ENCODE assay signal across 15 cellular contexts in the genomic region with DNA sequence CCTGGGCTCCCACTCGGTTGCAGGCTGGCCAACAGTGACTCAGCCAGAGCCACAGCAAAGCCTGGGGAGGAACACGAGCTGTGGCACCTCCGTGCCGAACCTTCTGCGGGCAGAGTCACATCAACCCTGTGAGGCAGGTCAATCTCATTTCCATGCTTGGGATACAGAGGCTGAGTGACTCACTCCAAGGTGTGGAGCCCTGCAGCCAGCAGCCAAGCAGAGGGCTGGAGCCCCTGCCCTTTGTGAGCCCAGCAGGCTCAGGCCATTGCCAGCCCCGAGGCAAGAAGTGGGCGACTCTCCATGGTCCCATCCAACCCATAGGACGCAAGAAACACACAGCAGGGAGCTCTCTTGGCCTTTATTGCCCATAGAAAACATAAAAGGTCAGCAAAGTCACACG.
"Had no signal": no experiment of that assay in that cellular context is flagged by ENCODE, and none has a peak within 500 bp of the region (broad histone marks: within the 10 kb centered on the region; RNA-seq: fewer than 3 reads in every experiment).

No MANE protein-coding gene starts in this region.

- H3K4me3 Mint-ChIP-seq: activated B cell treated with CpG ODN at 0.5 μM for 24 hours; activated CD4-positive, alpha-beta T cell treated with anti-CD3 and anti-CD28 coated beads, Interleukin-2, amount 10 ng/mL, durations not matched to agents 7 days and 5 days; activated naive CD4-positive, alpha-beta T cell treated with anti-CD3 and anti-CD28 coated beads for 36 hours; brain had no signal

- H3K27ac ChIP-seq: left lung, pancreas had no signal

- H3K4me3 ChIP-seq: left lung, pancreas, skin epidermis, tibial artery had no signal

- H3K4me1 ChIP-seq: left lung had no signal

- ATAC-seq: foreskin keratinocyte, left lung, pancreas had no signal

- H3K9me3 ChIP-seq: left lung, pancreas, tibial artery had no signal

- H3K9me3 Mint-ChIP-seq: activated B cell treated with CpG ODN at 0.5 μM for 24 hours; activated CD4-positive, alpha-beta T cell treated with anti-CD3 and anti-CD28 coated beads, Interleukin-2, amount 10 ng/mL, durations not matched to agents 7 days and 5 days; activated naive CD4-positive, alpha-beta T cell treated with anti-CD3 and anti-CD28 coated beads for 36 hours; brain had no signal

- H3K4me1 Mint-ChIP-seq: activated B cell treated with CpG ODN at 0.5 μM for 24 hours; activated CD4-positive, alpha-beta T cell treated with anti-CD3 and anti-CD28 coated beads, Interleukin-2, amount 10 ng/mL, durations not matched to agents 7 days and 5 days; brain had no signal

- H3K27me3 ChIP-seq: foreskin keratinocyte, left lung, pancreas, tibial artery had no signal

- H3K27ac Mint-ChIP-seq: activated B cell treated with CpG ODN at 0.5 μM for 24 hours; activated CD4-positive, alpha-beta T cell treated with anti-CD3 and anti-CD28 coated beads, Interleukin-2, amount 10 ng/mL, durations not matched to agents 7 days and 5 days; activated naive CD4-positive, alpha-beta T cell treated with anti-CD3 and anti-CD28 coated beads for 36 hours had no signal

- DNase-seq: activated B cell treated with CpG ODN at 0.5 μM for 24 hours; activated CD4-positive, alpha-beta T cell treated with anti-CD3 and anti-CD28 coated beads, Interleukin-2, amount 10 ng/mL, durations not matched to agents 7 days and 5 days; activated CD8-positive, alpha-beta memory T cell treated with anti-CD3 and anti-CD28 coated beads for 24 hours; activated naive CD4-positive, alpha-beta T cell treated with anti-CD3 and anti-CD28 coated beads for 36 hours; cerebellar nuclear complex; foreskin keratinocyte; head of caudate nucleus; left lung; mesenchymal stem cell; pancreas; retina; T-helper 2 cell; tibial artery had no signal

- H3K27me3 Mint-ChIP-seq: activated B cell treated with CpG ODN at 0.5 μM for 24 hours; activated CD4-positive, alpha-beta T cell treated with anti-CD3 and anti-CD28 coated beads, Interleukin-2, amount 10 ng/mL, durations not matched to agents 7 days and 5 days had no signal
